Comparison of ENCODE assay signal across 19 cellular contexts in the genomic region with DNA sequence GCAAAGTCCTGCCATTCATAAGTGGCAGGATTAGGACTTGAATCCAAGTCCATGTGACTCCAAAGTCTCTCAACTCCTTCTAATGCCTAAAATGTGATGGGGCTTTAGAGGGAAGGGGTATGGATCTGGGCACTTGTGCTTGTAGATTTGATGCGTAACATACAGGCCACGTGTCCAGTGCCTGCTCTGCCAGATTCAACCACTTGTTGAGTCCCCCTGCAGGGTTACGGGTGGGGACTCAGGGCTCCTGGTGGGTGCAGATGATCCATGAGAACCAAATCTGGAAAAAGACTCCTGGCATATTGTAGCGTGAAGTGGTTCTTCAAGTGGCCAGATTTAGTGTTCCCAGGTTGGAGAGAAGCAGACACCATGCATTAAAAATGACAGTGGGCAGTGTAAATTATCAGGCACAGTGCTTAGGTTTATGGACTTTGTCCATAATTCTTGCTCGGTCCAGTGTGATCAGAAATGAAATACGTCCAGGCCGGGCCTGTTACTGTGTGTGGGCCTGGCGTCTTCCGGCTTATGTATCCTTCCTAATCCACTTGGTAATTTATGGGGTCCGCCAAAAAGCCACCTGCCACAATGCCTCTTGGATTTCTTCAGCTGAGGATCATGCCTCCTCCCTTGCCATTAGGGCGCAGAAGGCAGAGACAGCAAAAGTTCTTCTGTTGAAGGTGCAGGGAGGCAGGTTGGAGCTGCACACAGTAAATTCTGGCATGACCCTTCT. TPM values are rescaled to one million over a fixed set of nuclear protein-coding genes. Genes with fewer than 3 reads are reported as not detected.
DNase-seq lines count a peak whose midpoint lies in the region; ATAC-seq, FAIRE-seq and TF ChIP-seq lines count a peak whose summit lies in the region.
"Had no signal": no experiment of that assay in that cellular context is flagged by ENCODE, and none has a peak within 500 bp of the region (broad histone marks: within the 10 kb centered on the region; RNA-seq: fewer than 3 reads in every experiment).

No MANE protein-coding gene starts in this region.

- 91 to 95% (median 94%) methylated on average over 11 of the region's 11 CpGs for WGBS in spleen, 5 donors

- FAIRE-seq in kidney (lab: Jason Lieb, UNC), result no peak
- FAIRE-seq: GM12892, H54 had no signal

- intact Hi-C loops in kidney (cut with DNase I) (no loop called here), spleen (cut with DNase I; ENCODE audit: low total_unique reads) (no loop called here)

- H3K9ac ChIP-seq in kidney (ENCODE audit: low read length in 2 of 2), result no peak overlapping the region

- POLR2A ChIA-PET in HEK293 (lab: Yijun Ruan, JAX), result no interaction called here

- no peak overlapping the region for H3K27ac ChIP-seq in HEK293 (ENCODE audit: extremely low read depth, low read depth, low read length)
- no peak overlapping the region for H3K27ac ChIP-seq in kidney (ENCODE audit: low read depth in 2 of 2, low read length in 2 of 2)
- H3K27ac ChIP-seq in spleen, result no peak overlapping the region
- H3K27ac ChIP-seq: C4-2B, neutrophil had no signal

- DNase-seq in NCI-H82 (lab: John Stamatoyannopoulos, UW) (peak; percentile 97), kidney (peak; percentile 8), spleen (peak; percentile 37), DMS 273 (lab: John Stamatoyannopoulos, UW; ENCODE audit: unreplicated experiment) (no peak)
- DNase-seq: activated CD4-positive, alpha-beta T cell treated with anti-CD3 and anti-CD28 coated beads for 48 hours; Calu3; effector CD4-positive, alpha-beta T cell; NCI-H1105; NCI-H2081; NCI-H510A; stimulated activated CD4-positive, alpha-beta T cell treated with anti-CD3 and anti-CD28 coated beads, Interleukin-4, amount 100 ng/mL, for 1 hour; stimulated activated naive B cell treated with anti-CD40 and anti-IgM and Interleukin-4, amounts not matched to agents 10 μg/mL and 1 μg/mL and 100 μg/mL, for 72 hours had no signal

- no peak for ATAC-seq in HG03520 (IDR thresholded peaks at IDR 0.05; ENCODE audit: unreplicated experiment)
- ATAC-seq in HG02642 (IDR thresholded peaks at IDR 0.05; ENCODE audit: poor library complexity, unreplicated experiment), result no peak
- ATAC-seq: stimulated activated naive B cell treated with anti-CD40 and anti-IgM and Interleukin-4, amounts not matched to agents 10 μg/mL and 1 μg/mL and 100 μg/mL, for 72 hours had no signal

- H3K4me1 ChIP-seq in HEK293 (ENCODE audit: control insufficient read depth, insufficient read depth, low read length), result no peaks in the 10 kb centered on the region
- H3K4me1 ChIP-seq in kidney (ENCODE audit: control insufficient read depth in 1 of 2, insufficient read depth in 1 of 2, low read depth in 1 of 2, low read length in 2 of 2), result no peaks in the 10 kb centered on the region
- no peaks in the 10 kb centered on the region for H3K4me1 ChIP-seq in spleen

- CTCF ChIA-PET in HEK293 (lab: Yijun Ruan, JAX), result no interaction called here

- H3K36me3 ChIP-seq in HEK293 (ENCODE audit: control insufficient read depth in 2 of 2, insufficient read depth in 1 of 2, low read length in 2 of 2) (no peaks in the 10 kb centered on the region), kidney (ENCODE audit: control insufficient read depth in 1 of 2, insufficient read depth in 2 of 2, low read length in 2 of 2) (no peaks in the 10 kb centered on the region), spleen (no peaks in the 10 kb centered on the region)
- H3K36me3 ChIP-seq: neutrophil had no signal

- peaks cover 0 to 5% (median 0%) of the 10 kb centered on the region in 7 donors for H3K27me3 ChIP-seq in spleen (replicated peaks in 1 of 7)
- H3K27me3 ChIP-seq: neutrophil had no signal

- H3K9me3 ChIP-seq in HEK293 (ENCODE audit: control insufficient read depth, insufficient read depth, low read depth, low read length), result no peaks in the 10 kb centered on the region
- no peaks in the 10 kb centered on the region for H3K9me3 ChIP-seq in kidney (ENCODE audit: control insufficient read depth in 1 of 2, low read length in 2 of 2)
- no peaks in the 10 kb centered on the region for H3K9me3 ChIP-seq in spleen
- H3K9me3 ChIP-seq: neutrophil had no signal

- TF ChIP-seq CTCF in HEK293 (tag by site-specific recombination; IDR thresholded peaks at IDR 0.05), result no peak
- no peak for TF ChIP-seq CTCF in kidney (IDR thresholded peaks at IDR 0.05; ENCODE audit: borderline replicate concordance, extremely low read depth, insufficient read depth)
- no peak for TF ChIP-seq CTCF in spleen (IDR thresholded peaks at IDR 0.05 in 8 of 11, conservative IDR thresholded peaks at IDR 0.05 in 3 of 11)

- TF ChIP-seq POLR2A in spleen (IDR thresholded peaks at IDR 0.05), result no peak

- H3K4me3 ChIP-seq in HEK293 (ENCODE audit: low read depth, low read length) (no peak overlapping the region), kidney (ENCODE audit: low read length in 2 of 2) (no peak overlapping the region), spleen (no peak overlapping the region)

TF ChIP-seq in HEK293, 187 proteins besides CTCF, POLR2A, EP300 and RAD21:
- TF ChIP-seq SCRT2 (tag by site-specific recombination; IDR thresholded peaks at IDR 0.05) (peak; percentile 57), ZNF830 (tag by site-specific recombination; IDR thresholded peaks at IDR 0.05; ENCODE audit: low read depth) (no peak)
TF ChIP-seq in HEK293: peak in this region for 1.

RNA-seq across cellular contexts. Expression of a gene that starts 51.2 kb away (rescaled TPM):
- 6.9 TPM for total RNA-seq in kidney
- 1.4 TPM for polyA plus RNA-seq in kidney (ENCODE audit: insufficient read depth, low read depth, low replicate concordance)
- total RNA-seq in spleen, result 10 to 100 TPM in 1 of 7 donors, 1 to 10 TPM in 6; 4.0 to 14.4 (median 8.0) TPM
- polyA plus RNA-seq in spleen, result 1 to 10 TPM; 1.7 to 2.4 (median 2.0) TPM
